1 cellular context compared by ENCODE assay signal in the genomic region with DNA sequence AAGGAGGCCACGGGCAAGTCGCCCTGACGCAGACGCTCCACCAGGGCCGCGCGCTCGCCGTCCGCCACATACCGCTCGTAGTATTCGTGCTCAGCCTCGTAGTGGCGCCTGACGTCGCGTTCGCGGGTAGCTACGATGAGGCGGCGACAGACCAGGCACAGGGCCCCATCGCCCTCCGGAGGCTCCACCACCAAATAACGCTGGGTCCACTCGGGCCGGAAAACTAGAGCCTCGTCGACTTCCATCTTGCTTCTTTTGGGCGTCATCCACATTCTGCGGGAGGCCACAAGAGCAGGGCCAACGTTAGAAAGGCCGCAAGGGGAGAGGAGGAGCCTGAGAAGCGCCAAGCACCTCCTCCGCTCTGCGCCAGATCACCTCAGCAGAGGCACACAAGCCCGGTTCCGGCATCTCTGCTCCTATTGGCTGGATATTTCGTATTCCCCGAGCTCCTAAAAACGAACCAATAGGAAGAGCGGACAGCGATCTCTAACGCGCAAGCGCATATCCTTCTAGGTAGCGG.
TF ChIP-seq lines count a peak whose summit lies in the region.

A gene (minus strand): TSS at position 326 of the 520 bp plus-strand sequence. CDS start 54 bp downstream, at position 272.

TF ChIP-seq in K562, 482 proteins besides CTCF, POLR2A, EP300 and RAD21 (continued from another document and continues in another):
- TF ChIP-seq, protein P1, sequence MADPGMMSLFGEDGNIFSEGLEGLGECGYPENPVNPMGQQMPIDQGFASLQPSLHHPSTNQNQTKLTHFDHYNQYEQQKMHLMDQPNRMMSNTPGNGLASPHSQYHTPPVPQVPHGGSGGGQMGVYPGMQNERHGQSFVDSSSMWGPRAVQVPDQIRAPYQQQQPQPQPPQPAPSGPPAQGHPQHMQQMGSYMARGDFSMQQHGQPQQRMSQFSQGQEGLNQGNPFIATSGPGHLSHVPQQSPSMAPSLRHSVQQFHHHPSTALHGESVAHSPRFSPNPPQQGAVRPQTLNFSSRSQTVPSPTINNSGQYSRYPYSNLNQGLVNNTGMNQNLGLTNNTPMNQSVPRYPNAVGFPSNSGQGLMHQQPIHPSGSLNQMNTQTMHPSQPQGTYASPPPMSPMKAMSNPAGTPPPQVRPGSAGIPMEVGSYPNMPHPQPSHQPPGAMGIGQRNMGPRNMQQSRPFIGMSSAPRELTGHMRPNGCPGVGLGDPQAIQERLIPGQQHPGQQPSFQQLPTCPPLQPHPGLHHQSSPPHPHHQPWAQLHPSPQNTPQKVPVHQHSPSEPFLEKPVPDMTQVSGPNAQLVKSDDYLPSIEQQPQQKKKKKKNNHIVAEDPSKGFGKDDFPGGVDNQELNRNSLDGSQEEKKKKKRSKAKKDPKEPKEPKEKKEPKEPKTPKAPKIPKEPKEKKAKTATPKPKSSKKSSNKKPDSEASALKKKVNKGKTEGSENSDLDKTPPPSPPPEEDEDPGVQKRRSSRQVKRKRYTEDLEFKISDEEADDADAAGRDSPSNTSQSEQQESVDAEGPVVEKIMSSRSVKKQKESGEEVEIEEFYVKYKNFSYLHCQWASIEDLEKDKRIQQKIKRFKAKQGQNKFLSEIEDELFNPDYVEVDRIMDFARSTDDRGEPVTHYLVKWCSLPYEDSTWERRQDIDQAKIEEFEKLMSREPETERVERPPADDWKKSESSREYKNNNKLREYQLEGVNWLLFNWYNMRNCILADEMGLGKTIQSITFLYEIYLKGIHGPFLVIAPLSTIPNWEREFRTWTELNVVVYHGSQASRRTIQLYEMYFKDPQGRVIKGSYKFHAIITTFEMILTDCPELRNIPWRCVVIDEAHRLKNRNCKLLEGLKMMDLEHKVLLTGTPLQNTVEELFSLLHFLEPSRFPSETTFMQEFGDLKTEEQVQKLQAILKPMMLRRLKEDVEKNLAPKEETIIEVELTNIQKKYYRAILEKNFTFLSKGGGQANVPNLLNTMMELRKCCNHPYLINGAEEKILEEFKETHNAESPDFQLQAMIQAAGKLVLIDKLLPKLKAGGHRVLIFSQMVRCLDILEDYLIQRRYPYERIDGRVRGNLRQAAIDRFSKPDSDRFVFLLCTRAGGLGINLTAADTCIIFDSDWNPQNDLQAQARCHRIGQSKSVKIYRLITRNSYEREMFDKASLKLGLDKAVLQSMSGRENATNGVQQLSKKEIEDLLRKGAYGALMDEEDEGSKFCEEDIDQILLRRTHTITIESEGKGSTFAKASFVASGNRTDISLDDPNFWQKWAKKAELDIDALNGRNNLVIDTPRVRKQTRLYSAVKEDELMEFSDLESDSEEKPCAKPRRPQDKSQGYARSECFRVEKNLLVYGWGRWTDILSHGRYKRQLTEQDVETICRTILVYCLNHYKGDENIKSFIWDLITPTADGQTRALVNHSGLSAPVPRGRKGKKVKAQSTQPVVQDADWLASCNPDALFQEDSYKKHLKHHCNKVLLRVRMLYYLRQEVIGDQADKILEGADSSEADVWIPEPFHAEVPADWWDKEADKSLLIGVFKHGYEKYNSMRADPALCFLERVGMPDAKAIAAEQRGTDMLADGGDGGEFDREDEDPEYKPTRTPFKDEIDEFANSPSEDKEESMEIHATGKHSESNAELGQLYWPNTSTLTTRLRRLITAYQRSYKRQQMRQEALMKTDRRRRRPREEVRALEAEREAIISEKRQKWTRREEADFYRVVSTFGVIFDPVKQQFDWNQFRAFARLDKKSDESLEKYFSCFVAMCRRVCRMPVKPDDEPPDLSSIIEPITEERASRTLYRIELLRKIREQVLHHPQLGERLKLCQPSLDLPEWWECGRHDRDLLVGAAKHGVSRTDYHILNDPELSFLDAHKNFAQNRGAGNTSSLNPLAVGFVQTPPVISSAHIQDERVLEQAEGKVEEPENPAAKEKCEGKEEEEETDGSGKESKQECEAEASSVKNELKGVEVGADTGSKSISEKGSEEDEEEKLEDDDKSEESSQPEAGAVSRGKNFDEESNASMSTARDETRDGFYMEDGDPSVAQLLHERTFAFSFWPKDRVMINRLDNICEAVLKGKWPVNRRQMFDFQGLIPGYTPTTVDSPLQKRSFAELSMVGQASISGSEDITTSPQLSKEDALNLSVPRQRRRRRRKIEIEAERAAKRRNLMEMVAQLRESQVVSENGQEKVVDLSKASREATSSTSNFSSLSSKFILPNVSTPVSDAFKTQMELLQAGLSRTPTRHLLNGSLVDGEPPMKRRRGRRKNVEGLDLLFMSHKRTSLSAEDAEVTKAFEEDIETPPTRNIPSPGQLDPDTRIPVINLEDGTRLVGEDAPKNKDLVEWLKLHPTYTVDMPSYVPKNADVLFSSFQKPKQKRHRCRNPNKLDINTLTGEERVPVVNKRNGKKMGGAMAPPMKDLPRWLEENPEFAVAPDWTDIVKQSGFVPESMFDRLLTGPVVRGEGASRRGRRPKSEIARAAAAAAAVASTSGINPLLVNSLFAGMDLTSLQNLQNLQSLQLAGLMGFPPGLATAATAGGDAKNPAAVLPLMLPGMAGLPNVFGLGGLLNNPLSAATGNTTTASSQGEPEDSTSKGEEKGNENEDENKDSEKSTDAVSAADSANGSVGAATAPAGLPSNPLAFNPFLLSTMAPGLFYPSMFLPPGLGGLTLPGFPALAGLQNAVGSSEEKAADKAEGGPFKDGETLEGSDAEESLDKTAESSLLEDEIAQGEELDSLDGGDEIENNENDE (IDR thresholded peaks at IDR 0.05; ENCODE audit: low read depth, low read length) = peak; percentile 10
- TF ChIP-seq, protein P2, sequence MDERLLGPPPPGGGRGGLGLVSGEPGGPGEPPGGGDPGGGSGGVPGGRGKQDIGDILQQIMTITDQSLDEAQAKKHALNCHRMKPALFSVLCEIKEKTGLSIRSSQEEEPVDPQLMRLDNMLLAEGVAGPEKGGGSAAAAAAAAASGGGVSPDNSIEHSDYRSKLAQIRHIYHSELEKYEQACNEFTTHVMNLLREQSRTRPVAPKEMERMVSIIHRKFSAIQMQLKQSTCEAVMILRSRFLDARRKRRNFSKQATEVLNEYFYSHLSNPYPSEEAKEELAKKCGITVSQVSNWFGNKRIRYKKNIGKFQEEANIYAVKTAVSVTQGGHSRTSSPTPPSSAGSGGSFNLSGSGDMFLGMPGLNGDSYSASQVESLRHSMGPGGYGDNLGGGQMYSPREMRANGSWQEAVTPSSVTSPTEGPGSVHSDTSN (CRISPR knock-in tag; IDR thresholded peaks at IDR 0.05; ENCODE audit: low read depth) = no peak
- TF ChIP-seq, protein P2 (tag; conservative IDR thresholded peaks at IDR 0.05; ENCODE audit: low read depth) = no peak
- TF ChIP-seq FOXJ3 (CRISPR knock-in tag; IDR thresholded peaks at IDR 0.05) (no peak), ZSCAN29 (IDR thresholded peaks at IDR 0.05) (no peak), SMAD3 (CRISPR knock-in tag; conservative IDR thresholded peaks at IDR 0.05) (peak; percentile 75; the same call in 1 of the 2 replicates), SIN3A (IDR thresholded peaks at IDR 0.05; ENCODE audit: borderline replicate concordance in 2 of 2, control insufficient read depth in 1 of 2, low read depth in 2 of 2, low read length in 2 of 2) (no peak; a peak in 1 of 4 replicates), FOXK1 (CRISPR knock-in tag; IDR thresholded peaks at IDR 0.05; ENCODE audit: borderline replicate concordance) (peak; percentile 95), NCOA1 (IDR thresholded peaks at IDR 0.05; ENCODE audit: low read depth) (peak; percentile 21; the same call in 1 of the 2 replicates), MTF1 (CRISPR knock-in tag; IDR thresholded peaks at IDR 0.05; ENCODE audit: borderline replicate concordance) (no peak), ERF (CRISPR knock-in tag; IDR thresholded peaks at IDR 0.05) (peak; percentile 82), TEAD1 (CRISPR knock-in tag; IDR thresholded peaks at IDR 0.05) (peak; percentile 91 to 97), CBX2 (IDR thresholded peaks at IDR 0.05; ENCODE audit: insufficient read depth, low read length, poor library complexity, severe bottlenecking) (no peak), GATA2 (CRISPR knock-in tag; IDR thresholded peaks at IDR 0.05) (no peak), TCFL5 (CRISPR knock-in tag; conservative IDR thresholded peaks at IDR 0.05) (no peak), ADNP (tag; IDR thresholded peaks at IDR 0.05) (no peak), ZBTB17 (CRISPR knock-in tag; IDR thresholded peaks at IDR 0.05) (peak; percentile 87), ZBED1 (IDR thresholded peaks at IDR 0.05) (no peak), PURB (CRISPR knock-in tag; IDR thresholded peaks at IDR 0.05; ENCODE audit: low read depth) (no peak)
- TF ChIP-seq, protein P3, sequence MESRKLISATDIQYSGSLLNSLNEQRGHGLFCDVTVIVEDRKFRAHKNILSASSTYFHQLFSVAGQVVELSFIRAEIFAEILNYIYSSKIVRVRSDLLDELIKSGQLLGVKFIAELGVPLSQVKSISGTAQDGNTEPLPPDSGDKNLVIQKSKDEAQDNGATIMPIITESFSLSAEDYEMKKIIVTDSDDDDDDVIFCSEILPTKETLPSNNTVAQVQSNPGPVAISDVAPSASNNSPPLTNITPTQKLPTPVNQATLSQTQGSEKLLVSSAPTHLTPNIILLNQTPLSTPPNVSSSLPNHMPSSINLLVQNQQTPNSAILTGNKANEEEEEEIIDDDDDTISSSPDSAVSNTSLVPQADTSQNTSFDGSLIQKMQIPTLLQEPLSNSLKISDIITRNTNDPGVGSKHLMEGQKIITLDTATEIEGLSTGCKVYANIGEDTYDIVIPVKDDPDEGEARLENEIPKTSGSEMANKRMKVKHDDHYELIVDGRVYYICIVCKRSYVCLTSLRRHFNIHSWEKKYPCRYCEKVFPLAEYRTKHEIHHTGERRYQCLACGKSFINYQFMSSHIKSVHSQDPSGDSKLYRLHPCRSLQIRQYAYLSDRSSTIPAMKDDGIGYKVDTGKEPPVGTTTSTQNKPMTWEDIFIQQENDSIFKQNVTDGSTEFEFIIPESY (CRISPR knock-in tag; IDR thresholded peaks at IDR 0.05) = peak; percentile 39; the same call in 1 of the 2 replicates
- TF ChIP-seq, protein P4, sequence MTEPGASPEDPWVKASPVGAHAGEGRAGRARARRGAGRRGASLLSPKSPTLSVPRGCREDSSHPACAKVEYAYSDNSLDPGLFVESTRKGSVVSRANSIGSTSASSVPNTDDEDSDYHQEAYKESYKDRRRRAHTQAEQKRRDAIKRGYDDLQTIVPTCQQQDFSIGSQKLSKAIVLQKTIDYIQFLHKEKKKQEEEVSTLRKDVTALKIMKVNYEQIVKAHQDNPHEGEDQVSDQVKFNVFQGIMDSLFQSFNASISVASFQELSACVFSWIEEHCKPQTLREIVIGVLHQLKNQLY (CRISPR knock-in tag; conservative IDR thresholded peaks at IDR 0.05) = peak in 1 of 2 experiments; percentile 90; a peak in 1 of 4 replicates
- TF ChIP-seq, protein P5, sequence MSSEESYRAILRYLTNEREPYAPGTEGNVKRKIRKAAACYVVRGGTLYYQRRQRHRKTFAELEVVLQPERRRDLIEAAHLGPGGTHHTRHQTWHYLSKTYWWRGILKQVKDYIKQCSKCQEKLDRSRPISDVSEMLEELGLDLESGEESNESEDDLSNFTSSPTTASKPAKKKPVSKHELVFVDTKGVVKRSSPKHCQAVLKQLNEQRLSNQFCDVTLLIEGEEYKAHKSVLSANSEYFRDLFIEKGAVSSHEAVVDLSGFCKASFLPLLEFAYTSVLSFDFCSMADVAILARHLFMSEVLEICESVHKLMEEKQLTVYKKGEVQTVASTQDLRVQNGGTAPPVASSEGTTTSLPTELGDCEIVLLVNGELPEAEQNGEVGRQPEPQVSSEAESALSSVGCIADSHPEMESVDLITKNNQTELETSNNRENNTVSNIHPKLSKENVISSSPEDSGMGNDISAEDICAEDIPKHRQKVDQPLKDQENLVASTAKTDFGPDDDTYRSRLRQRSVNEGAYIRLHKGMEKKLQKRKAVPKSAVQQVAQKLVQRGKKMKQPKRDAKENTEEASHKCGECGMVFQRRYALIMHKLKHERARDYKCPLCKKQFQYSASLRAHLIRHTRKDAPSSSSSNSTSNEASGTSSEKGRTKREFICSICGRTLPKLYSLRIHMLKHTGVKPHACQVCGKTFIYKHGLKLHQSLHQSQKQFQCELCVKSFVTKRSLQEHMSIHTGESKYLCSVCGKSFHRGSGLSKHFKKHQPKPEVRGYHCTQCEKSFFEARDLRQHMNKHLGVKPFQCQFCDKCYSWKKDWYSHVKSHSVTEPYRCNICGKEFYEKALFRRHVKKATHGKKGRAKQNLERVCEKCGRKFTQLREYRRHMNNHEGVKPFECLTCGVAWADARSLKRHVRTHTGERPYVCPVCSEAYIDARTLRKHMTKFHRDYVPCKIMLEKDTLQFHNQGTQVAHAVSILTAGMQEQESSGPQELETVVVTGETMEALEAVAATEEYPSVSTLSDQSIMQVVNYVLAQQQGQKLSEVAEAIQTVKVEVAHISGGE (CRISPR knock-in tag; IDR thresholded peaks at IDR 0.05) = peak in 1 of 3 experiments; percentile 32; a peak in 1 of 6 replicates
- TF ChIP-seq, protein P6, sequence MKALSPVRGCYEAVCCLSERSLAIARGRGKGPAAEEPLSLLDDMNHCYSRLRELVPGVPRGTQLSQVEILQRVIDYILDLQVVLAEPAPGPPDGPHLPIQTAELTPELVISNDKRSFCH (CRISPR knock-in tag; IDR thresholded peaks at IDR 0.05) = no peak
- TF ChIP-seq, protein P6 (tag; IDR thresholded peaks at IDR 0.05) = peak; percentile 77; the same call in 1 of the 2 replicates
- TF ChIP-seq, protein P7, sequence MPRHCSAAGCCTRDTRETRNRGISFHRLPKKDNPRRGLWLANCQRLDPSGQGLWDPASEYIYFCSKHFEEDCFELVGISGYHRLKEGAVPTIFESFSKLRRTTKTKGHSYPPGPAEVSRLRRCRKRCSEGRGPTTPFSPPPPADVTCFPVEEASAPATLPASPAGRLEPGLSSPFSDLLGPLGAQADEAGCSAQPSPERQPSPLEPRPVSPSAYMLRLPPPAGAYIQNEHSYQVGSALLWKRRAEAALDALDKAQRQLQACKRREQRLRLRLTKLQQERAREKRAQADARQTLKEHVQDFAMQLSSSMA (CRISPR knock-in tag; IDR thresholded peaks at IDR 0.05) = no peak
- TF ChIP-seq, protein P8, sequence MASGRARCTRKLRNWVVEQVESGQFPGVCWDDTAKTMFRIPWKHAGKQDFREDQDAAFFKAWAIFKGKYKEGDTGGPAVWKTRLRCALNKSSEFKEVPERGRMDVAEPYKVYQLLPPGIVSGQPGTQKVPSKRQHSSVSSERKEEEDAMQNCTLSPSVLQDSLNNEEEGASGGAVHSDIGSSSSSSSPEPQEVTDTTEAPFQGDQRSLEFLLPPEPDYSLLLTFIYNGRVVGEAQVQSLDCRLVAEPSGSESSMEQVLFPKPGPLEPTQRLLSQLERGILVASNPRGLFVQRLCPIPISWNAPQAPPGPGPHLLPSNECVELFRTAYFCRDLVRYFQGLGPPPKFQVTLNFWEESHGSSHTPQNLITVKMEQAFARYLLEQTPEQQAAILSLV (tag; IDR thresholded peaks at IDR 0.05) = no peak
- TF ChIP-seq, protein P9, sequence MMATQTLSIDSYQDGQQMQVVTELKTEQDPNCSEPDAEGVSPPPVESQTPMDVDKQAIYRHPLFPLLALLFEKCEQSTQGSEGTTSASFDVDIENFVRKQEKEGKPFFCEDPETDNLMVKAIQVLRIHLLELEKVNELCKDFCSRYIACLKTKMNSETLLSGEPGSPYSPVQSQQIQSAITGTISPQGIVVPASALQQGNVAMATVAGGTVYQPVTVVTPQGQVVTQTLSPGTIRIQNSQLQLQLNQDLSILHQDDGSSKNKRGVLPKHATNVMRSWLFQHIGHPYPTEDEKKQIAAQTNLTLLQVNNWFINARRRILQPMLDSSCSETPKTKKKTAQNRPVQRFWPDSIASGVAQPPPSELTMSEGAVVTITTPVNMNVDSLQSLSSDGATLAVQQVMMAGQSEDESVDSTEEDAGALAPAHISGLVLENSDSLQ (IDR thresholded peaks at IDR 0.05) = no peak
